8 cellular contexts compared by ENCODE assay signal in genomic region chr7:128938524-128939074, GRCh38. TPM values are rescaled to one million over a fixed set of nuclear protein-coding genes. Genes with fewer than 3 reads are reported as not detected.
A peak's percentile ranks its signal among the peaks of the same experiment; 100 is the strongest.
DNase-seq lines count a peak whose midpoint lies in the region; ATAC-seq, FAIRE-seq and TF ChIP-seq lines count a peak whose summit lies in the region.

No MANE protein-coding gene starts in this region.

- H3K27ac Mint-ChIP-seq in activated T-cell treated with anti-CD3 and anti-CD28 coated beads, Interleukin-2, amount 50 U/mL, for 24 hours: peak overlapping the region; percentile 81
- H3K27ac Mint-ChIP-seq in naive thymus-derived CD4-positive, alpha-beta T cell: peak overlapping the region in 1 of 9 donors; percentile 65

- no peak overlapping the region for H3K9ac ChIP-seq in endothelial cell of umbilical vein (replicated peaks; ENCODE audit: extremely low read depth, insufficient read depth, low read length)

- H3K36me3 ChIP-seq in endothelial cell of umbilical vein (ENCODE audit: control insufficient read depth in 2 of 2, extremely low read depth in 1 of 2, insufficient read depth in 2 of 2, low read length in 2 of 2): no peaks in the 10 kb centered on the region
- no peaks in the 10 kb centered on the region for H3K36me3 ChIP-seq in naive thymus-derived CD4-positive, alpha-beta T cell (ENCODE audit: control insufficient read depth in 2 of 3, insufficient read depth in 3 of 3, low read length in 3 of 3)

- TF ChIP-seq CTCF in RWPE1 (conservative IDR thresholded peaks at IDR 0.05; ENCODE audit: low read depth) (no peak), endothelial cell of umbilical vein (IDR thresholded peaks at IDR 0.05; ENCODE audit: extremely low read depth in 1 of 2, insufficient read depth in 1 of 2, low read depth in 1 of 2, low read length in 2 of 2) (no peak)

- peaks cover 42% of the 10 kb centered on the region for H3K27me3 Mint-ChIP-seq in activated T-cell treated with anti-CD3 and anti-CD28 coated beads, Interleukin-2, amount 50 U/mL, for 24 hours
- H3K27me3 Mint-ChIP-seq in naive thymus-derived CD4-positive, alpha-beta T cell: peaks cover 13 to 37% (median 18%) of the 10 kb centered on the region in 5 donors

- CTCF ChIA-PET in RWPE1 (lab: Yijun Ruan, JAX): no interaction called here
- CTCF ChIA-PET in endothelial cell of umbilical vein (lab: Charles Lee): interaction anchor here (1.5 kb wide), 1 partner anchor 153 kb away, joined by 5 read pairs; no protein-coding TSS in a partner anchor
- CTCF ChIA-PET in naive thymus-derived CD4-positive, alpha-beta T cell (lab: Charles Lee): no interaction called here

- H4K20me1 ChIP-seq in endothelial cell of umbilical vein (replicated peaks; ENCODE audit: control insufficient read depth, extremely low read depth, insufficient read depth, low read length): no peaks in the 10 kb centered on the region

- H3K36me3 Mint-ChIP-seq in activated T-cell treated with anti-CD3 and anti-CD28 coated beads, Interleukin-2, amount 50 U/mL, for 24 hours (ENCODE audit: low read depth): no peaks in the 10 kb centered on the region
- H3K36me3 Mint-ChIP-seq in naive thymus-derived CD4-positive, alpha-beta T cell: peaks cover 0 to 5% (median 0%) of the 10 kb centered on the region in 5 donors

- H3K4me2 ChIP-seq in endothelial cell of umbilical vein (ENCODE audit: insufficient read depth, low read length): peak overlapping the region; percentile 84

- H3K4me3 Mint-ChIP-seq in activated T-cell treated with anti-CD3 and anti-CD28 coated beads, Interleukin-2, amount 50 U/mL, for 24 hours: peak overlapping the region; percentile 83
- peak overlapping the region; percentile 73 to 91 (median 84) for H3K4me3 Mint-ChIP-seq in naive thymus-derived CD4-positive, alpha-beta T cell

- H3K9me1 ChIP-seq in endothelial cell of umbilical vein (replicated peaks; ENCODE audit: control insufficient read depth, extremely low read depth, insufficient read depth, low read length): no peaks in the 10 kb centered on the region

- peak; percentile 46 for DNase-seq in activated T-cell treated with anti-CD3 and anti-CD28 coated beads, Interleukin-2, amount 50 U/mL, for 24 hours
- no peak for DNase-seq in activated T-cell treated with anti-CD3 and anti-CD28 coated beads for 4 hours
- peak; percentile 7 for DNase-seq in RWPE1 (ENCODE audit: low spot score)
- DNase-seq in endothelial cell of umbilical vein (ENCODE audit: low read depth, low spot score): no peak
- DNase-seq in naive thymus-derived CD4-positive, alpha-beta T cell: no peak
- DNase-seq in glomerular visceral epithelial cell (ENCODE audit: extremely low spot score): no peak

- peak; percentile 19 for ATAC-seq in naive thymus-derived CD4-positive, alpha-beta T cell
- no peak for ATAC-seq in GM21528 (IDR thresholded peaks at IDR 0.05; ENCODE audit: low FRiP score, unreplicated experiment)
- no peak for ATAC-seq in GM18519 (IDR thresholded peaks at IDR 0.05; ENCODE audit: low FRiP score, unreplicated experiment)

- peak; percentile 48 for FAIRE-seq in endothelial cell of umbilical vein (lab: Jason Lieb, UNC)

- H3K4me1 Mint-ChIP-seq in activated T-cell treated with anti-CD3 and anti-CD28 coated beads, Interleukin-2, amount 50 U/mL, for 24 hours (ENCODE audit: low read depth): peaks cover 33% of the 10 kb centered on the region
- peaks cover 16 to 41% (median 20%) of the 10 kb centered on the region in 7 donors for H3K4me1 Mint-ChIP-seq in naive thymus-derived CD4-positive, alpha-beta T cell

- dilution Hi-C loops in endothelial cell of umbilical vein (cut with MboI; ENCODE audit: extremely low pct_ligation_motif_present, low sequenced_read_pairs): no loop called here

- intact Hi-C loops in endothelial cell of umbilical vein (cut with micrococcal nuclease): no loop called here
- intact Hi-C loops in naive thymus-derived CD4-positive, alpha-beta T cell (cut with micrococcal nuclease): loop anchor here in 1 of 2 donors (2.0 kb wide), 1 partner anchor 116 kb away; the partner anchor contains the start of gene TNPO3

- no peaks in the 10 kb centered on the region for H3K79me2 ChIP-seq in endothelial cell of umbilical vein (ENCODE audit: control insufficient read depth, insufficient read depth, low read length)

- TF ChIP-seq POLR2A in endothelial cell of umbilical vein (IDR thresholded peaks at IDR 0.05; ENCODE audit: low read depth, low read length): no peak

- no peaks in the 10 kb centered on the region for H3K9me3 Mint-ChIP-seq in activated T-cell treated with anti-CD3 and anti-CD28 coated beads, Interleukin-2, amount 50 U/mL, for 24 hours
- H3K9me3 Mint-ChIP-seq in naive thymus-derived CD4-positive, alpha-beta T cell: peaks cover 0 to 1% (median 0%) of the 10 kb centered on the region in 11 donors

- no TSS peak for BruUV-seq in endothelial cell of umbilical vein (replicated peaks; lab: Mats Ljungman, UMichigan)

- POLR2A ChIA-PET in RWPE1 (lab: Yijun Ruan, JAX; ENCODE audit: low non-redundant PET): no interaction called here
- POLR2A ChIA-PET in endothelial cell of umbilical vein (lab: Charles Lee): no interaction called here
- POLR2A ChIA-PET in naive thymus-derived CD4-positive, alpha-beta T cell (lab: Charles Lee): no interaction called here

- H3K4me3 ChIP-seq in endothelial cell of umbilical vein (replicated peaks in 1 of 3; ENCODE audit: insufficient read depth in 1 of 3, low read depth in 1 of 3, low read length in 3 of 3): peak overlapping the region; percentile 7 to 55 (median 32)
- H3K4me3 ChIP-seq in naive thymus-derived CD4-positive, alpha-beta T cell (ENCODE audit: low read length): peak overlapping the region; percentile 57

- peak overlapping the region; percentile 52 for H2AFZ ChIP-seq in endothelial cell of umbilical vein (ENCODE audit: low read depth, low read length)

- peaks cover 7% of the 10 kb centered on the region for H3K4me1 ChIP-seq in endothelial cell of umbilical vein (ENCODE audit: control insufficient read depth, extremely low read depth, insufficient read depth, low read length)
- H3K4me1 ChIP-seq in naive thymus-derived CD4-positive, alpha-beta T cell (ENCODE audit: control insufficient read depth in 2 of 2, insufficient read depth in 2 of 2, low read length in 2 of 2): peaks cover 0 to 3% of the 10 kb centered on the region in 2 donors

- H3K27me3 ChIP-seq in endothelial cell of umbilical vein (ENCODE audit: control insufficient read depth in 2 of 2, insufficient read depth in 2 of 2, low read length in 2 of 2): peaks cover 23% of the 10 kb centered on the region in 2 experiments
- peaks cover 0 to 4% of the 10 kb centered on the region in 2 donors for H3K27me3 ChIP-seq in naive thymus-derived CD4-positive, alpha-beta T cell (ENCODE audit: control insufficient read depth in 2 of 2, insufficient read depth in 2 of 2, low read length in 2 of 2)

- no peaks in the 10 kb centered on the region for H3K9me3 ChIP-seq in endothelial cell of umbilical vein (replicated peaks; ENCODE audit: control insufficient read depth, insufficient read depth, low read length)
- H3K9me3 ChIP-seq in naive thymus-derived CD4-positive, alpha-beta T cell (ENCODE audit: control insufficient read depth in 2 of 3, low read length in 3 of 3): no peaks in the 10 kb centered on the region

- H3K27ac ChIP-seq in RWPE1: no peak overlapping the region
- no peak overlapping the region for H3K27ac ChIP-seq in endothelial cell of umbilical vein (ENCODE audit: insufficient read depth, low read depth, low read length)
- no peak overlapping the region for H3K27ac ChIP-seq in naive thymus-derived CD4-positive, alpha-beta T cell (ENCODE audit: low read depth, low read length)

TF ChIP-seq in endothelial cell of umbilical vein, 7 proteins besides CTCF, POLR2A, EP300 and RAD21:
- TF ChIP-seq MYC (IDR thresholded peaks at IDR 0.05; ENCODE audit: low read depth, low read length): no peak
- no peak for TF ChIP-seq FOS (IDR thresholded peaks at IDR 0.05; ENCODE audit: borderline replicate concordance, insufficient read depth, low read length)
- TF ChIP-seq EZH2 (IDR thresholded peaks at IDR 0.05; ENCODE audit: borderline replicate concordance, low read depth, low read length, severe bottlenecking): peak; percentile 77
- no peak for TF ChIP-seq POLR2AphosphoS5 (IDR thresholded peaks at IDR 0.05; ENCODE audit: insufficient read depth, low read depth, low read length)
TF ChIP-seq in endothelial cell of umbilical vein: peak in this region for 1.

RNA-seq across cellular contexts. Expression of gene IRF5, which starts 0.9 kb away (rescaled TPM):
- total RNA-seq in endothelial cell of umbilical vein: 0.31 and 1.5 TPM in 2 replicates
- 0.36 and 0.46 TPM in 2 replicates for polyA plus RNA-seq in endothelial cell of umbilical vein
- 0.20 and 0.25 TPM in 2 replicates for polyA plus RNA-seq in endothelial cell of umbilical vein (2011; cell fraction: cytosol; rRNA removed)
- 0.69 and 0.96 TPM in 2 replicates for polyA plus RNA-seq in endothelial cell of umbilical vein (2011; cell fraction: nucleus; rRNA removed)
- polyA plus RNA-seq in endothelial cell of umbilical vein (2012): 0.30 and 0.33 TPM in 2 replicates
- 0.32 and 0.49 TPM in 2 replicates for polyA minus RNA-seq in endothelial cell of umbilical vein
- polyA minus RNA-seq in endothelial cell of umbilical vein (2011; cell fraction: cytosol; rRNA and poly(A)+ RNA removed): not detected
- 0.38 and 0.63 TPM in 2 replicates for polyA minus RNA-seq in endothelial cell of umbilical vein (2011; cell fraction: nucleus; rRNA and poly(A)+ RNA removed)
- total RNA-seq in naive thymus-derived CD4-positive, alpha-beta T cell: 10 to 100 TPM in 1 of 5 experiments, 1 to 10 TPM in 4; 1.7 to 33.2 (median 4.6) TPM
- polyA plus RNA-seq in naive thymus-derived CD4-positive, alpha-beta T cell: under 1 TPM; 0.38 to 0.95 TPM

RNA-seq across cellular contexts. Expression of gene KCP, which starts 28.1 kb away (rescaled TPM):
- not detected in 2 replicates for total RNA-seq in endothelial cell of umbilical vein
- polyA plus RNA-seq in endothelial cell of umbilical vein: 0.03 TPM in 1 of 2 replicates, not detected in the other
- polyA plus RNA-seq in endothelial cell of umbilical vein (2011; cell fraction: cytosol; rRNA removed): not detected in 2 replicates
- polyA plus RNA-seq in endothelial cell of umbilical vein (2011; cell fraction: nucleus; rRNA removed): 0.04 TPM in 1 of 2 replicates, not detected in the other
- polyA plus RNA-seq in endothelial cell of umbilical vein (2012): not detected in 2 replicates
- not detected in 2 replicates for polyA minus RNA-seq in endothelial cell of umbilical vein
- not detected for polyA minus RNA-seq in endothelial cell of umbilical vein (2011; cell fraction: cytosol; rRNA and poly(A)+ RNA removed)
- not detected in 2 replicates for polyA minus RNA-seq in endothelial cell of umbilical vein (2011; cell fraction: nucleus; rRNA and poly(A)+ RNA removed)
- 1 to 10 TPM in 1 of 5 experiments, under 1 TPM in 3, not detected in 1; 0.10 to 1.6 (median 0.24) TPM for total RNA-seq in naive thymus-derived CD4-positive, alpha-beta T cell
- polyA plus RNA-seq in naive thymus-derived CD4-positive, alpha-beta T cell: not detected

Comparison
In these comparisons a context has a peak if more than half of its experiments do, and no peak if none do; other contexts are left out.
1. DNase-seq: peak in activated T-cell treated with anti-CD3 and anti-CD28 coated beads, Interleukin-2, amount 50 U/mL, for 24 hours (single experiment) and RWPE1 (single experiment); none in activated T-cell treated with anti-CD3 and anti-CD28 coated beads for 4 hours (single experiment), endothelial cell of umbilical vein (single experiment), naive thymus-derived CD4-positive, alpha-beta T cell (0 of 9) and glomerular visceral epithelial cell (single experiment).